In genomic region chr2:20642026-20642971, GRCh38 we compare ENCODE assay signal across 8 cellular contexts. TPM values are rescaled to one million over a fixed set of nuclear protein-coding genes. Genes with fewer than 3 reads are reported as not detected.
DNase-seq lines count a peak whose midpoint lies in the region; ATAC-seq and TF ChIP-seq lines count a peak whose summit lies in the region.

No MANE protein-coding gene starts in this region.

- H3K36me3 ChIP-seq in cardiac muscle cell: no peaks in the 10 kb centered on the region

- DNase-seq in G401 (ENCODE audit: low spot score) (peak; percentile 73), KG1 (lab: John Stamatoyannopoulos, UW) (peak; percentile 35), SK-MEL-5 (ENCODE audit: low read depth, low spot score) (peak; percentile 70), cardiac muscle cell (ENCODE audit: low read depth in 1 of 2, low spot score in 1 of 2) (peak; percentile 78 to 84), pulmonary artery endothelial cell (ENCODE audit: low read depth, low spot score) (peak; percentile 35), NCI-H1048 (lab: John Stamatoyannopoulos, UW) (no peak)
- peak; percentile 76 for DNase-seq in activated naive CD4-positive, alpha-beta T cell treated with anti-CD3 and anti-CD28 coated beads, Interleukin-2, amount 50 U/mL, for 16 hours

- ATAC-seq in GM21723 (IDR thresholded peaks at IDR 0.05; ENCODE audit: unreplicated experiment): peak; percentile 98

- H3K27me3 ChIP-seq in cardiac muscle cell: no peaks in the 10 kb centered on the region

- peak; percentile 98 for TF ChIP-seq CTCF in cardiac muscle cell (IDR thresholded peaks at IDR 0.05; ENCODE audit: low read depth, low read length)

- H3K4me3 ChIP-seq in cardiac muscle cell: no peak overlapping the region

- no peak overlapping the region for H3K27ac ChIP-seq in cardiac muscle cell

- H3K4me1 ChIP-seq in cardiac muscle cell (ENCODE audit: low read depth): peaks cover under 1% of the 10 kb centered on the region

- H3K9me3 ChIP-seq in cardiac muscle cell (ENCODE audit: low read depth): no peaks in the 10 kb centered on the region

- in situ Hi-C loops in G401 (cut with HindIII; ENCODE audit: low sequenced_read_pairs) (no loop called here), SK-MEL-5 (cut with HindIII; ENCODE audit: low pct_unique_long_range_greater_than_20kb, low sequenced_read_pairs) (no loop called here)

RNA-seq across cellular contexts. Expression of gene HS1BP3, which starts 8.6 kb away (rescaled TPM):
- total RNA-seq in G401 (2014; rRNA removed; shearing (Covaris generic)): 47.6 and 53.7 TPM in 2 replicates
- total RNA-seq in SK-MEL-5 (2014; rRNA removed; shearing (Covaris generic)): 68.8 and 69.1 TPM in 2 replicates
- 91.1 and 92.0 TPM in 2 replicates for polyA plus RNA-seq in SK-MEL-5 (2015; cell fraction: cytosol; rRNA removed)
- 96.4 and 98.9 TPM in 2 replicates for polyA plus RNA-seq in SK-MEL-5 (2015; cell fraction: nucleus; rRNA removed)
- 18.3 and 20.3 TPM in 2 replicates for total RNA-seq in cardiac muscle cell
- polyA plus RNA-seq in cardiac muscle cell: 12.0 and 13.5 TPM in 2 replicates
- 22.2 and 25.1 TPM in 2 replicates for total RNA-seq in pulmonary artery endothelial cell

RNA-seq across cellular contexts. Expression of gene GDF7, which starts 24.6 kb away (rescaled TPM):
- 0.37 and 1.2 TPM in 2 replicates for total RNA-seq in G401 (2014; rRNA removed; shearing (Covaris generic))
- 0.71 and 0.75 TPM in 2 replicates for total RNA-seq in SK-MEL-5 (2014; rRNA removed; shearing (Covaris generic))
- 0.36 and 0.61 TPM in 2 replicates for polyA plus RNA-seq in SK-MEL-5 (2015; cell fraction: cytosol; rRNA removed)
- polyA plus RNA-seq in SK-MEL-5 (2015; cell fraction: nucleus; rRNA removed): 1.8 TPM in 2 replicates
- total RNA-seq in cardiac muscle cell: 0.14 and 0.15 TPM in 2 replicates
- 0.05 and 0.09 TPM in 2 replicates for polyA plus RNA-seq in cardiac muscle cell
- 11.1 and 42.0 TPM in 2 replicates for total RNA-seq in pulmonary artery endothelial cell
